ENCODE assay signal across 8 cellular contexts in the genomic region with DNA sequence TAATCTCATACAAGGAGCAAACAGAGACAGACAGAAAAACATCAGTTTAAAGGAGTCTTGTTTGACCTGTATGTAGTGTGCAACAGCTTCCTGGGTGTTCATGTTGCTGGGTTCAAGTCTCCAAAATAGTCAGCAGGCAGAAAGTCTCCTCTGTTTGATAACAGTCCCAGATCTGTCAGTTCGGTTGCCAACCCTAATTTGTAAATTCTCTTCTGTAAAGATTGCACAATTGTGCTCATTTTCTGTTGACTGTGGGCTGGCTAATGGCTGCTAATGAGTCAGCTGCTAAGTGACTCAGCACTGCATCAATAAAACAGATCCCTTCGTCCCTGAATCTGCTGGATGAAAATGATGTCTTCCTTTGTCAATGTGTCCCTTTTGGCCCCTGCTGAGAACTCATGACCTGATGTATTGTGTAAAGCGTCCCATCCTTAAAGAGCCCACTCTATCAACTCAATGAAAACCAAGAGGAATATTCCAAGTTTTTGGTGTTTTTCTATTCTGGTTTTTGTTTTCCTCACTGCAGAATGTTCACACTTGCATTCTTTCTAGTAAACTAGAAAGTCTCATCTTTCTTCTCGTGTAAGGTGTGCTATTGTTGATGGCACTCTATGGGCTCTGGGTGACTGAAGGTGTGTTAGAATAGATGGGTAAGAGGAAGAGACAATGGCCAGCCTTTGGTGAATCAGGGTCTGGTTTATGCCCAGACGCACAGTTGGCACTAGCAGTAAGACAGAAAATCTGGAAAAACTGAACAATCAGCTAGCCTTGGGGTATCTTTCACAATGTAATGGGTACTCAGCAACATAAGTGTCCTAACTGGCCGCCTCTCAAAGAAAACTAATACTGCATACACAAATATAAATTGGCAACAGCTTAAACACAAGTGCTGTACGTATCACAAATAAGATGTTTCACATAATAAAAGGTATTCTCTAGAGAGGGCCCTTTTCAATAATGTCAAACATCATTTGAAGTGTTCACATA.
A peak's percentile ranks its signal among the peaks of the same experiment; 100 is the strongest.
DNase-seq lines count a peak whose midpoint lies in the region; ATAC-seq and TF ChIP-seq lines count a peak whose summit lies in the region.

No MANE protein-coding gene starts in this region.

- no peak for TF ChIP-seq CTCF in RWPE2 (IDR thresholded peaks at IDR 0.05; ENCODE audit: poor library complexity, severe bottlenecking)
- TF ChIP-seq CTCF in gastroesophageal sphincter (IDR thresholded peaks at IDR 0.05), result no peak

- DNase-seq in NCI-H2227 treated with DMSO at 0.1 percent for 48 hours (lab: John Stamatoyannopoulos, UW) (peak; percentile 3), NCI-H2227 (lab: John Stamatoyannopoulos, UW; ENCODE audit: unreplicated experiment) (no peak), RWPE2 (ENCODE audit: low spot score) (no peak), retina (peak; percentile 40)

- ATAC-seq in RWPE2 (ENCODE audit: low read depth) (peak; percentile 81), gastroesophageal sphincter (peak; percentile 90), GM21723 (IDR thresholded peaks at IDR 0.05; ENCODE audit: unreplicated experiment) (no peak), GM21529 (IDR thresholded peaks at IDR 0.05; ENCODE audit: unreplicated experiment) (no peak), GM18861 (IDR thresholded peaks at IDR 0.05; ENCODE audit: unreplicated experiment) (no peak)

- WGBS in gastroesophageal sphincter (ENCODE audit: low coverage in 1 of 2), 2 donors, result 45 to 76% methylated on average over 5 to 7 of the region's 7 CpGs

- H3K27me3 ChIP-seq in RWPE2 (ENCODE audit: insufficient read depth, poor library complexity, severe bottlenecking), result no peaks in the 10 kb centered on the region
- no peaks in the 10 kb centered on the region for H3K27me3 ChIP-seq in gastroesophageal sphincter

- no peak overlapping the region for H3K4me3 ChIP-seq in RWPE2 (ENCODE audit: severe bottlenecking)
- no peak overlapping the region for H3K4me3 ChIP-seq in gastroesophageal sphincter

- H3K27ac ChIP-seq in RWPE2 (ENCODE audit: poor library complexity, severe bottlenecking) (peak overlapping the region; percentile 32), gastroesophageal sphincter (peak overlapping the region; percentile 33 to 54 (median 44))

- no peaks in the 10 kb centered on the region for H3K36me3 ChIP-seq in RWPE2 (ENCODE audit: low read depth)
- no peaks in the 10 kb centered on the region for H3K36me3 ChIP-seq in gastroesophageal sphincter

- H3K9me3 ChIP-seq in RWPE2 (ENCODE audit: severe bottlenecking), result no peaks in the 10 kb centered on the region
- no peaks in the 10 kb centered on the region for H3K9me3 ChIP-seq in gastroesophageal sphincter

- TF ChIP-seq POLR2A in gastroesophageal sphincter (IDR thresholded peaks at IDR 0.05), result no peak

- TF ChIP-seq EP300 in gastroesophageal sphincter (IDR thresholded peaks at IDR 0.05), result no peak

- H3K4me1 ChIP-seq in RWPE2 (ENCODE audit: insufficient read depth, poor library complexity, severe bottlenecking) (peaks cover 31% of the 10 kb centered on the region), gastroesophageal sphincter (peaks cover 0 to 29% (median 5%) of the 10 kb centered on the region in 3 donors)

Comparison
In these comparisons a context has a peak if more than half of its experiments do, and no peak if none do; other contexts are left out.
1. DNase-seq: peak in NCI-H2227 treated with DMSO at 0.1 percent for 48 hours (single experiment) and retina (single experiment); none in NCI-H2227 (single experiment) and RWPE2 (single experiment).
2. ATAC-seq: peak in RWPE2 (single experiment) and gastroesophageal sphincter (single experiment); none in GM21723 (single experiment), GM21529 (single experiment) and GM18861 (single experiment).